In the genomic region with DNA sequence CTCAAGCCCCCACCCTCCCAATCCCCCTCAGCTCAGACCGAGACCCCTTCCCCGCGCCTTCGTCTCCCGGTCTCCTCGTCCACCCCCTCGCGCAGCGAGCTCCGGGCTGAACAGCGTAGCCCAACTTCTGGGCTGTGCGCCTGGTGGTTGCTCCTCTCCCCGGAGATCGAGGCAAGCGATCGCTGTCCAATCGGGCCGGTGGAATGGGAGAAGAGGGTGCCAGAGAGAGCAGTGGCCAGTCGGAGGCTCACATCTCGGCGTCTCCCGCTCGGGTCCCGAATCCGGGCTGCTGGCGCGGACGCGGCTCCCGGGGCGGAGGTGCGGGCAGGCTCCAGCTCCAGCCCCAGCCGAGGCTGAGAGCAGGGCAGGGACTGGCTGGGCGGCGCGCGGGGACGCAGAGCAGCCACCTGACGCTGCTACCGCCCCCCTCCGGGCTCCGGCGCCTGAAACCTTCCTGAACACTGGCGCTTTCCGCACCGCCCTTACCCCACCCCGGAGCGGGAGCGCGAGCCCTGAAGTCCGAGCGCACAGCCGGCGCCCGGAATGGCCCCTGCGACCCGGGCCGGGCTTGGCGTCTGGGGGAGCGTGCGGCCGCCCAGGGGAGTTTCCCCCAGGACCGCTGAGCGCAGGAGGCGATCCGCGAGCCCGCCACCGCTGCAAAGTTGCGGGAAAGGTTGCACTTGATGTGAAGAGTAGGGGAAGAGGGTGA, we compare ENCODE assay signal across 8 cellular contexts. TPM values are rescaled to one million over a fixed set of nuclear protein-coding genes. Genes with fewer than 3 reads are reported as not detected.
DNase-seq lines count a peak whose midpoint lies in the region; ATAC-seq, FAIRE-seq and TF ChIP-seq lines count a peak whose summit lies in the region.

No MANE protein-coding gene starts in this region.

- no peak for TF ChIP-seq CTCF in K562 (IDR thresholded peaks at IDR 0.05 in 2 of 3, conservative IDR thresholded peaks at IDR 0.05 in 1 of 3; ENCODE audit: insufficient read depth in 2 of 3, low read depth in 1 of 3, low read length in 3 of 3)

- FAIRE-seq in K562 (lab: Jason Lieb, UNC), result no peak

- peaks cover 4 to 11% of the 10 kb centered on the region in 2 experiments; a peak in 2 of 5 replicates for H3K27me3 ChIP-seq in K562 (ENCODE audit: control insufficient read depth in 2 of 2, insufficient read depth in 2 of 2, low read length in 2 of 2)

- H3K79me2 ChIP-seq in K562 (ENCODE audit: control insufficient read depth, insufficient read depth, low read length), result no peaks in the 10 kb centered on the region

- H3K4me3 ChIP-seq in K562, result no peak overlapping the region
- peak overlapping the region; percentile 34 for H3K4me3 ChIP-seq in urinary bladder (ENCODE audit: low read depth, low read length)

- H3K27ac Mint-ChIP-seq in effector memory CD8-positive, alpha-beta T cell, result no peak overlapping the region

- POLR2A ChIA-PET in K562 (lab: Yijun Ruan, JAX), result no interaction called here

- H3K36me3 Mint-ChIP-seq in effector memory CD8-positive, alpha-beta T cell (ENCODE audit: insufficient read depth), result no peaks in the 10 kb centered on the region

- no peak overlapping the region for H2AFZ ChIP-seq in K562 (ENCODE audit: low read depth, low read length)

- no peak for TF ChIP-seq EP300 in K562 (IDR thresholded peaks at IDR 0.05; ENCODE audit: low read length)

- no peak overlapping the region for H3K9ac ChIP-seq in K562 (ENCODE audit: insufficient read depth in 1 of 2, low read depth in 2 of 2, low read length in 2 of 2)

- peaks cover 0 to 2% of the 10 kb centered on the region in 2 donors for H3K9me3 Mint-ChIP-seq in effector memory CD8-positive, alpha-beta T cell

- CTCF ChIA-PET in K562 (lab: Yijun Ruan, JAX; ENCODE audit: low intra/inter-chr PET ratio), result no interaction called here

- no TSS peak for BruUV-seq in K562 (replicated peaks; lab: Mats Ljungman, UMichigan)

- no peaks in the 10 kb centered on the region for H3K36me3 ChIP-seq in K562 (ENCODE audit: control insufficient read depth, insufficient read depth, low read length)
- no peaks in the 10 kb centered on the region for H3K36me3 ChIP-seq in urinary bladder (ENCODE audit: insufficient read depth)

- no peak overlapping the region for H3K4me2 ChIP-seq in K562 (ENCODE audit: insufficient read depth, low read length)

- in situ Hi-C loops in K562 (cut with MboI), result no loop called here

- H3K9me3 ChIP-seq in K562 (replicated peaks; ENCODE audit: control insufficient read depth, insufficient read depth, low read depth, low read length), result no peaks in the 10 kb centered on the region

- H3K4me1 ChIP-seq in K562 (replicated peaks in 1 of 2; ENCODE audit: control insufficient read depth in 2 of 2, insufficient read depth in 2 of 2, low read length in 2 of 2) (peaks cover 0 to 11% of the 10 kb centered on the region in 2 experiments; a peak in 1 of 5 replicates), urinary bladder (ENCODE audit: insufficient read depth) (no peaks in the 10 kb centered on the region)

- no peaks in the 10 kb centered on the region for H3K4me1 Mint-ChIP-seq in effector memory CD8-positive, alpha-beta T cell (ENCODE audit: low read depth in 2 of 2)

- no peak for TF ChIP-seq RAD21 in K562 (CRISPR knock-in tag; conservative IDR thresholded peaks at IDR 0.05 in 1 of 2, IDR thresholded peaks at IDR 0.05 in 1 of 2)

- WGBS in K562 (ENCODE audit: insufficient coverage, low coverage, missing lambda C conversion rate), result no CpG with 5 or more reads among the region's 70 CpGs
- WGBS in urinary bladder, result under 1% methylated on average over 70 of the region's 70 CpGs

- H3K27ac ChIP-seq in K562 (ENCODE audit: extremely low read depth, low read depth, low read length), result no peak overlapping the region
- no peak overlapping the region for H3K27ac ChIP-seq in urinary bladder (ENCODE audit: low read depth)

- H4K20me1 ChIP-seq in K562 (replicated peaks; ENCODE audit: control insufficient read depth, insufficient read depth, low read length), result no peaks in the 10 kb centered on the region; the same call in 1 of the 2 replicates

- no peak for TF ChIP-seq POLR2A in K562 (conservative IDR thresholded peaks at IDR 0.05)

- H3K4me3 Mint-ChIP-seq in effector memory CD8-positive, alpha-beta T cell, result no peak overlapping the region

- no peaks in the 10 kb centered on the region for H3K9me1 ChIP-seq in K562 (ENCODE audit: control insufficient read depth, insufficient read depth, low read length)

- H3K27me3 Mint-ChIP-seq in effector memory CD8-positive, alpha-beta T cell, result peaks cover 36 to 41% of the 10 kb centered on the region in 2 donors

- intact Hi-C loops in K562 (cut with micrococcal nuclease), result no loop called here

- DNase-seq in ELR (ENCODE audit: low read depth) (peak; percentile 9), NCI-H1436 (lab: John Stamatoyannopoulos, UW) (peak; percentile 69), K562 (ENCODE audit: extremely low read depth in 1 of 4, low spot score in 3 of 4) (peak in 2 of 4 experiments; percentile 7 to 9), kidney tubule cell (ENCODE audit: low spot score) (peak; percentile 12), inferior parietal cortex (ENCODE audit: extremely low spot score) (no peak)
- DNase-seq in effector memory CD8-positive, alpha-beta T cell, result no peak

- ATAC-seq in K562 (peak; percentile 80), HG02678 (IDR thresholded peaks at IDR 0.05; ENCODE audit: unreplicated experiment) (no peak)
- no peak for ATAC-seq in effector memory CD8-positive, alpha-beta T cell (replicated peaks)

TF ChIP-seq in K562, 482 proteins besides CTCF, POLR2A, EP300 and RAD21 (continues in another document):
- TF ChIP-seq, protein P1, sequence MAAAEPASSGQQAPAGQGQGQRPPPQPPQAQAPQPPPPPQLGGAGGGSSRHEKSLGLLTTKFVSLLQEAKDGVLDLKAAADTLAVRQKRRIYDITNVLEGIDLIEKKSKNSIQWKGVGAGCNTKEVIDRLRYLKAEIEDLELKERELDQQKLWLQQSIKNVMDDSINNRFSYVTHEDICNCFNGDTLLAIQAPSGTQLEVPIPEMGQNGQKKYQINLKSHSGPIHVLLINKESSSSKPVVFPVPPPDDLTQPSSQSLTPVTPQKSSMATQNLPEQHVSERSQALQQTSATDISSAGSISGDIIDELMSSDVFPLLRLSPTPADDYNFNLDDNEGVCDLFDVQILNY (CRISPR knock-in tag; IDR thresholded peaks at IDR 0.05), result no peak
- no peak for TF ChIP-seq ZSCAN29 (IDR thresholded peaks at IDR 0.05)
- no peak for TF ChIP-seq ZNF274 (IDR thresholded peaks at IDR 0.05; ENCODE audit: borderline replicate concordance, low read depth, low read length)
- no peak for TF ChIP-seq ZNF212 (CRISPR knock-in tag; IDR thresholded peaks at IDR 0.05)
- TF ChIP-seq NR2C2 (CRISPR knock-in tag; IDR thresholded peaks at IDR 0.05), result no peak
- TF ChIP-seq NR2C2 (tag; IDR thresholded peaks at IDR 0.05), result no peak
- TF ChIP-seq ZNF408 (CRISPR knock-in tag; IDR thresholded peaks at IDR 0.05; ENCODE audit: low read depth), result no peak
- no peak for TF ChIP-seq L3MBTL2 (IDR thresholded peaks at IDR 0.05)
- no peak for TF ChIP-seq GABPB2 (CRISPR knock-in tag; conservative IDR thresholded peaks at IDR 0.05)
- TF ChIP-seq, protein P2, sequence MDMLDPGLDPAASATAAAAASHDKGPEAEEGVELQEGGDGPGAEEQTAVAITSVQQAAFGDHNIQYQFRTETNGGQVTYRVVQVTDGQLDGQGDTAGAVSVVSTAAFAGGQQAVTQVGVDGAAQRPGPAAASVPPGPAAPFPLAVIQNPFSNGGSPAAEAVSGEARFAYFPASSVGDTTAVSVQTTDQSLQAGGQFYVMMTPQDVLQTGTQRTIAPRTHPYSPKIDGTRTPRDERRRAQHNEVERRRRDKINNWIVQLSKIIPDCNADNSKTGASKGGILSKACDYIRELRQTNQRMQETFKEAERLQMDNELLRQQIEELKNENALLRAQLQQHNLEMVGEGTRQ (CRISPR knock-in tag; IDR thresholded peaks at IDR 0.05), result no peak

RNA-seq across cellular contexts. Expression of a gene that starts 0.5 kb away (rescaled TPM):
- total RNA-seq in K562 (2011; cell fraction: chromatin; rRNA removed; ENCODE audit: low replicate concordance), result 4.5 and 9.5 TPM in 2 replicates
- total RNA-seq in K562 (2011; cell fraction: nucleolus; rRNA removed), result 2.2 and 4.7 TPM in 2 replicates
- 3.4 and 4.8 TPM in 2 replicates for total RNA-seq in K562 (2011; cell fraction: nucleoplasm; rRNA removed)
- total RNA-seq in K562 (2014; rRNA removed) (0.98 and 1.6 TPM in 2 replicates), K562 (2014; rRNA removed; fragmentation: Illumina TruSeq; extraction: Trizol) (2.3 and 2.4 TPM in 2 replicates), K562 (2015; rRNA removed; fragmentation: Illumina TruSeq; extraction: Trizol) (1.4 and 1.8 TPM in 2 replicates), K562 (2021) (1.2 and 1.5 TPM in 2 replicates), urinary bladder (6.7 TPM)
- polyA plus RNA-seq in K562 (2011; rRNA removed) (0.12 and 1.3 TPM in 2 replicates), K562 (2014; fragmentation: Illumina TruSeq; extraction: Trizol) (1.4 and 1.7 TPM in 2 replicates), K562 (2014; fragmentation: Nextera tagmentation; extraction: Ambion mirVana) (1 to 10 TPM; 1.8 to 2.1 TPM), K562 (2014; rRNA removed) (1.1 and 1.9 TPM in 2 replicates), urinary bladder (0.10 TPM)
- 0.09 and 0.28 TPM in 2 replicates for polyA plus RNA-seq in K562 (2011; cell fraction: cytosol; rRNA removed)
- polyA plus RNA-seq in K562 (2011; cell fraction: nucleus; rRNA removed), result 0.21 and 0.75 TPM in 2 replicates
- polyA plus RNA-seq in K562 (2012), result 0.80 and 1.0 TPM in 2 replicates
- 0.60 and 4.3 TPM in 2 replicates for polyA minus RNA-seq in K562 (2011; rRNA and poly(A)+ RNA removed)
- 1.0 TPM in 1 of 2 replicates, not detected in the other for polyA minus RNA-seq in K562 (2011; cell fraction: cytosol; rRNA and poly(A)+ RNA removed)
- 0.44 and 2.4 TPM in 2 replicates for polyA minus RNA-seq in K562 (2011; cell fraction: nucleus; rRNA and poly(A)+ RNA removed)

Comparison
In these comparisons a context has a peak if more than half of its experiments do, and no peak if none do; other contexts are left out.
1. DNase-seq: peak in ELR (single experiment), NCI-H1436 (single experiment) and kidney tubule cell (single experiment); none in effector memory CD8-positive, alpha-beta T cell (0 of 3) and inferior parietal cortex (single experiment).